In genomic region chr7:55127135-55127551, GRCh38 we compare ENCODE assay signal across 18 cellular contexts.
A peak's percentile ranks its signal among the peaks of the same experiment; 100 is the strongest.
DNase-seq lines count a peak whose midpoint lies in the region; ATAC-seq and TF ChIP-seq lines count a peak whose summit lies in the region.
"Had no signal": no experiment of that assay in that cellular context is flagged by ENCODE, and none has a peak within 500 bp of the region (broad histone marks: within the 10 kb centered on the region; RNA-seq: fewer than 3 reads in every experiment).

No MANE protein-coding gene starts in this region.

- peak; percentile 73 for DNase-seq in AG10803 (ENCODE audit: low read depth)
- DNase-seq in Panc1 (ENCODE audit: low read depth, low spot score) = no peak
- DNase-seq in fibroblast of lung (ENCODE audit: low read depth in 2 of 2) = no peak
- no peak for DNase-seq in HT-29 (ENCODE audit: low spot score)
- no peak for DNase-seq in NCI-H774 (lab: John Stamatoyannopoulos, UW)
- DNase-seq in immature natural killer cell = no peak
- DNase-seq in activated CD4-positive, CD25-positive, alpha-beta regulatory T cell (lab: John Stamatoyannopoulos, UW) = no peak
- DNase-seq: activated CD4-positive, alpha-beta T cell treated with anti-CD3 and anti-CD28 coated beads, Interleukin-2, amount 50 U/mL, for 48 hours; activated gamma-delta T cell; DND-41; kidney; naive B cell; NCI-H446; spleen; T1000 had no signal

- no peaks in the 10 kb centered on the region for H3K9me3 Mint-ChIP-seq in immature natural killer cell

- H3K36me3 ChIP-seq in Panc1 (ENCODE audit: control insufficient read depth, insufficient read depth, low read length) = no peaks in the 10 kb centered on the region
- H3K36me3 ChIP-seq in fibroblast of lung (ENCODE audit: control insufficient read depth, insufficient read depth, low read length) = peaks cover 8% of the 10 kb centered on the region
- H3K36me3 ChIP-seq in skeletal muscle tissue (ENCODE audit: control insufficient read depth in 3 of 3, insufficient read depth in 3 of 3, low read length in 3 of 3) = no peaks in the 10 kb centered on the region
- H3K36me3 ChIP-seq: BLaER1 treated with 17β-estradiol and CSF1 and Interleukin-3, amounts not matched to agents 10 nM and 100 nM; spleen had no signal

- no peaks in the 10 kb centered on the region for H4K20me1 ChIP-seq in fibroblast of lung (ENCODE audit: control insufficient read depth, extremely low read depth, insufficient read depth, low read length)

- no peak overlapping the region for H3K27ac Mint-ChIP-seq in immature natural killer cell
- H3K27ac Mint-ChIP-seq: naive B cell had no signal

- TF ChIP-seq CTCF in AG10803 (conservative IDR thresholded peaks at IDR 0.05; ENCODE audit: low read length) (no peak), Panc1 (IDR thresholded peaks at IDR 0.05) (no peak), fibroblast of lung (conservative IDR thresholded peaks at IDR 0.05 in 1 of 2, IDR thresholded peaks at IDR 0.05 in 1 of 2; ENCODE audit: low read depth in 1 of 2, low read length in 2 of 2) (no peak)

- CTCF ChIA-PET in Panc1 (lab: Charles Lee) = no interaction called here

- in situ Hi-C loops in Panc1 (cut with HindIII; ENCODE audit: low pct_unique_long_range_greater_than_20kb, low sequenced_read_pairs) = no loop called here

- no peak for ATAC-seq in Panc1
- ATAC-seq: esophagus mucosa had no signal

- H3K27me3 Mint-ChIP-seq in immature natural killer cell (ENCODE audit: low read depth in 3 of 3) = peaks cover 2 to 8% (median 4%) of the 10 kb centered on the region in 3 donors

- H3K9ac ChIP-seq in fibroblast of lung (ENCODE audit: insufficient read depth, low read length) (no peak overlapping the region), skeletal muscle tissue (ENCODE audit: low read depth in 1 of 3, low read length in 3 of 3) (peak overlapping the region in 1 of 3 donors; percentile 40)
- H3K9ac ChIP-seq: BLaER1 treated with 17β-estradiol and CSF1 and Interleukin-3, amounts not matched to agents 10 nM and 100 nM had no signal

- H3K27ac ChIP-seq in Panc1 (ENCODE audit: low read length) (peak overlapping the region; percentile 99), fibroblast of lung (ENCODE audit: insufficient read depth, low read length) (peak overlapping the region; percentile 100), skeletal muscle tissue (ENCODE audit: low read depth, low read length) (peak overlapping the region; percentile 86)
- H3K27ac ChIP-seq: BLaER1 treated with 17β-estradiol and CSF1 and Interleukin-3, amounts not matched to agents 10 nM and 100 nM had no signal

- H3K4me1 ChIP-seq in Panc1 (ENCODE audit: control insufficient read depth, insufficient read depth, low read length) (peaks cover 78% of the 10 kb centered on the region), fibroblast of lung (ENCODE audit: control insufficient read depth, extremely low read depth, insufficient read depth, low read length) (peaks cover 55% of the 10 kb centered on the region), skeletal muscle tissue (ENCODE audit: control insufficient read depth in 3 of 3, insufficient read depth in 3 of 3, low read length in 3 of 3) (peaks cover 65 to 77% (median 76%) of the 10 kb centered on the region in 3 donors)

- no peaks in the 10 kb centered on the region for H3K9me3 ChIP-seq in Panc1 (ENCODE audit: control insufficient read depth, insufficient read depth, low read depth, low read length)
- H3K9me3 ChIP-seq in fibroblast of lung (ENCODE audit: control insufficient read depth, insufficient read depth, low read depth, low read length) = no peaks in the 10 kb centered on the region
- no peaks in the 10 kb centered on the region for H3K9me3 ChIP-seq in skeletal muscle tissue (ENCODE audit: control insufficient read depth in 3 of 3, low read length in 3 of 3)
- H3K9me3 ChIP-seq: BLaER1 treated with 17β-estradiol and CSF1 and Interleukin-3, amounts not matched to agents 10 nM and 100 nM; spleen had no signal

- no peak overlapping the region for H2AFZ ChIP-seq in fibroblast of lung (ENCODE audit: low read length)

- POLR2A ChIA-PET in Panc1 (lab: Charles Lee) = no interaction called here

- no peaks in the 10 kb centered on the region for H3K4me1 Mint-ChIP-seq in immature natural killer cell
- H3K4me1 Mint-ChIP-seq: naive B cell had no signal

- peaks cover 55% of the 10 kb centered on the region for H3K79me2 ChIP-seq in fibroblast of lung (ENCODE audit: control insufficient read depth, insufficient read depth, low read length)

- no peak overlapping the region for H3K4me3 ChIP-seq in AG10803 (ENCODE audit: low read length)
- no peak overlapping the region for H3K4me3 ChIP-seq in Panc1 (ENCODE audit: low read depth in 2 of 2, low read length in 2 of 2)
- H3K4me3 ChIP-seq in fibroblast of lung (replicated peaks in 1 of 4; ENCODE audit: control extremely low read depth in 1 of 4, insufficient read depth in 1 of 4, low read depth in 3 of 4, low read length in 4 of 4) = no peak overlapping the region
- no peak overlapping the region for H3K4me3 ChIP-seq in skeletal muscle tissue (ENCODE audit: low read length in 3 of 3)
- H3K4me3 ChIP-seq: BLaER1 treated with 17β-estradiol and CSF1 and Interleukin-3, amounts not matched to agents 10 nM and 100 nM; spleen had no signal

- H3K36me3 Mint-ChIP-seq in immature natural killer cell = no peaks in the 10 kb centered on the region
- H3K36me3 Mint-ChIP-seq: naive B cell had no signal

- BruUV-seq in Panc1 (replicated peaks; lab: Mats Ljungman, UMichigan) = no TSS peak

- H3K4me3 Mint-ChIP-seq in immature natural killer cell = no peak overlapping the region
- H3K4me3 Mint-ChIP-seq: naive B cell had no signal

- peak overlapping the region; percentile 37 for H3K4me2 ChIP-seq in fibroblast of lung (ENCODE audit: extremely low read depth, insufficient read depth, low read length)

- intact Hi-C loops in Panc1 (cut with micrococcal nuclease; ENCODE audit: unreplicated experiment) = no loop called here

- no peaks in the 10 kb centered on the region for H3K27me3 ChIP-seq in Panc1 (ENCODE audit: control insufficient read depth, insufficient read depth, low read length)
- H3K27me3 ChIP-seq in fibroblast of lung (ENCODE audit: control insufficient read depth, insufficient read depth, low read length) = no peaks in the 10 kb centered on the region
- H3K27me3 ChIP-seq in skeletal muscle tissue (ENCODE audit: control insufficient read depth in 3 of 3, insufficient read depth in 3 of 3, low read length in 3 of 3) = no peaks in the 10 kb centered on the region
- H3K27me3 ChIP-seq: spleen had no signal
